In genomic region chr6:169288591-169288990, GRCh38 we compare ENCODE assay signal across 18 cellular contexts. TPM values are rescaled to one million over a fixed set of nuclear protein-coding genes. Genes with fewer than 3 reads are reported as not detected.
DNase-seq lines count a peak whose midpoint lies in the region; ATAC-seq, FAIRE-seq and TF ChIP-seq lines count a peak whose summit lies in the region.
"Had no signal": no experiment of that assay in that cellular context is flagged by ENCODE, and none has a peak within 500 bp of the region (broad histone marks: within the 10 kb centered on the region; RNA-seq: fewer than 3 reads in every experiment).

No MANE protein-coding gene starts in this region.

- TF ChIP-seq CTCF in IMR-90 (conservative IDR thresholded peaks at IDR 0.05; ENCODE audit: low read depth, low read length) (no peak), mammary epithelial cell (conservative IDR thresholded peaks at IDR 0.05 in 1 of 2, IDR thresholded peaks at IDR 0.05 in 1 of 2; ENCODE audit: extremely low read depth in 1 of 2, insufficient read depth in 1 of 2, low read depth in 1 of 2, low read length in 2 of 2) (no peak), right atrium auricular region (IDR thresholded peaks at IDR 0.05) (no peak), upper lobe of right lung (IDR thresholded peaks at IDR 0.05) (no peak), GM10248 (IDR thresholded peaks at IDR 0.05; ENCODE audit: control extremely low read depth, extremely low read depth, low read depth, missing control alignments) (no peak)

- BruUV-seq in IMR-90 (replicated peaks; lab: Mats Ljungman, UMichigan) = no TSS peak
- no TSS peak for BruUV-seq in mammary epithelial cell (replicated peaks; lab: Mats Ljungman, UMichigan)

- H4K20me1 ChIP-seq in IMR-90 (ENCODE audit: insufficient read depth, low read length) (no peaks in the 10 kb centered on the region), mammary epithelial cell (ENCODE audit: insufficient read depth, low read length) (no peaks in the 10 kb centered on the region)

- no peak overlapping the region for H2AK5ac ChIP-seq in IMR-90 (ENCODE audit: low read depth, low read length)

- DNase-seq in IMR-90 = peak; percentile 35
- DNase-seq in mammary epithelial cell = peak; percentile 49
- DNase-seq in right atrium auricular region (ENCODE audit: low spot score) = peak; percentile 78
- no peak for DNase-seq in upper lobe of right lung
- DNase-seq in GM10248 (ENCODE audit: extremely low spot score) = no peak
- DNase-seq in GM12892 (ENCODE audit: insufficient read length) = no peak
- DNase-seq: activated CD4-positive, alpha-beta T cell treated with anti-CD3 and anti-CD28 coated beads, Interleukin-2, amount 50 U/mL, for 1 hour; body of pancreas; Caco-2; endodermal cell; MM.1S; mucosa of descending colon; NCI-H2171 treated with DMSO at 0.1 percent for 48 hours; OCI-M1 had no signal

- no peak for TF ChIP-seq POLR2A in IMR-90 (IDR thresholded peaks at IDR 0.05; ENCODE audit: low read depth, low read length)
- no peak for TF ChIP-seq POLR2A in GM12892 (IDR thresholded peaks at IDR 0.05; ENCODE audit: low read depth, low read length)

- H3K9me1 ChIP-seq in IMR-90 (ENCODE audit: insufficient read depth, low read length) = peaks cover 4% of the 10 kb centered on the region

- no peak for TF ChIP-seq RAD21 in IMR-90 (IDR thresholded peaks at IDR 0.05; ENCODE audit: low read length)

- H2BK120ac ChIP-seq in IMR-90 (ENCODE audit: low read depth, low read length) = peak overlapping the region; percentile 12; the same call in 1 of the 2 replicates

- H3K4me2 ChIP-seq in IMR-90 (ENCODE audit: low read depth, low read length) (no peak overlapping the region), mammary epithelial cell (ENCODE audit: insufficient read depth, low read depth, low read length) (no peak overlapping the region)

- no peaks in the 10 kb centered on the region for H3K79me1 ChIP-seq in IMR-90 (ENCODE audit: low read depth in 1 of 2, low read length in 2 of 2)

- no peak overlapping the region; the same call in 1 of the 2 replicates for H4K91ac ChIP-seq in IMR-90 (ENCODE audit: insufficient read depth, low read depth, low read length)

- H4K5ac ChIP-seq in IMR-90 (ENCODE audit: low read depth, low read length) = no peak overlapping the region

- H3K4ac ChIP-seq in IMR-90 (ENCODE audit: low read depth, low read length) = peak overlapping the region; percentile 31; the same call in 1 of the 2 replicates

- no peak for FAIRE-seq in GM12892 (lab: Jason Lieb, UNC)

- H3K14ac ChIP-seq in IMR-90 (replicated peaks; ENCODE audit: low read depth, low read length) = no peak overlapping the region

- H3K23ac ChIP-seq in IMR-90 (ENCODE audit: low read depth, low read length) = no peak overlapping the region

- H2AK9ac ChIP-seq in IMR-90 (replicated peaks; ENCODE audit: low read depth, low read length, poor library complexity) = no peak overlapping the region

- dilution Hi-C loops in IMR-90 (cut with HindIII; ENCODE audit: low sequenced_read_pairs, unreplicated experiment) = no loop called here
- dilution Hi-C loops in mammary epithelial cell (cut with HindIII; ENCODE audit: low sequenced_read_pairs) = no loop called here

- in situ Hi-C loops in IMR-90 (cut with MboI; ENCODE audit: low sequenced_read_pairs) = no loop called here
- in situ Hi-C loops in mammary epithelial cell (cut with MboI; ENCODE audit: low sequenced_read_pairs in 2 of 2) = no loop called here

- intact Hi-C loops in IMR-90 (cut with micrococcal nuclease) = no loop called here
- intact Hi-C loops in mammary epithelial cell (cut with micrococcal nuclease) = loop anchor here (2.0 kb wide), 1 partner anchor 20 kb away; no protein-coding TSS in a partner anchor
- intact Hi-C loops in upper lobe of right lung (cut with DNase I) = no loop called here

- H3K27ac ChIP-seq in IMR-90 (ENCODE audit: insufficient read depth, low read length) = no peak overlapping the region
- H3K27ac ChIP-seq in mammary epithelial cell (ENCODE audit: insufficient read depth, low read depth, low read length) = no peak overlapping the region
- peak overlapping the region; percentile 49 to 57 for H3K27ac ChIP-seq in right atrium auricular region
- no peak overlapping the region for H3K27ac ChIP-seq in upper lobe of right lung
- H3K27ac ChIP-seq: HL-60 had no signal

- POLR2A ChIA-PET in IMR-90 (lab: Charles Lee; ENCODE audit: unreplicated experiment) = no interaction called here
- POLR2A ChIA-PET in GM10248 (lab: Yijun Ruan, JAX) = no interaction called here

- H2BK15ac ChIP-seq in IMR-90 (ENCODE audit: low read depth, low read length) = no peak overlapping the region

- H3K9me3 ChIP-seq in IMR-90 (ENCODE audit: control insufficient read depth, insufficient read depth, low read length) (no peaks in the 10 kb centered on the region), mammary epithelial cell (replicated peaks; ENCODE audit: insufficient read depth, low read length) (no peaks in the 10 kb centered on the region), right atrium auricular region (no peaks in the 10 kb centered on the region), upper lobe of right lung (no peaks in the 10 kb centered on the region)
- H3K9me3 ChIP-seq: body of pancreas, Caco-2, mucosa of descending colon had no signal

- no peak overlapping the region for H3K18ac ChIP-seq in IMR-90 (ENCODE audit: low read depth, low read length)

- H3K4me3 ChIP-seq in IMR-90 (ENCODE audit: insufficient read depth, low read depth, low read length) = no peak overlapping the region
- no peak overlapping the region for H3K4me3 ChIP-seq in mammary epithelial cell (replicated peaks in 1 of 3; ENCODE audit: insufficient read depth in 1 of 3, low read depth in 2 of 3, low read length in 3 of 3)
- H3K4me3 ChIP-seq in right atrium auricular region = no peak overlapping the region
- no peak overlapping the region for H3K4me3 ChIP-seq in upper lobe of right lung
- H3K4me3 ChIP-seq: body of pancreas, mucosa of descending colon had no signal

- H3K9ac ChIP-seq in IMR-90 (ENCODE audit: low read depth, low read length) = no peak overlapping the region
- H3K9ac ChIP-seq in mammary epithelial cell (ENCODE audit: insufficient read depth, low read length) = no peak overlapping the region

- H3K36me3 ChIP-seq in IMR-90 (ENCODE audit: control insufficient read depth, insufficient read depth, low read length) = no peaks in the 10 kb centered on the region
- no peaks in the 10 kb centered on the region for H3K36me3 ChIP-seq in mammary epithelial cell (ENCODE audit: insufficient read depth, low read length)
- no peaks in the 10 kb centered on the region for H3K36me3 ChIP-seq in right atrium auricular region
- H3K36me3 ChIP-seq in upper lobe of right lung = no peaks in the 10 kb centered on the region

- ATAC-seq in IMR-90 (ENCODE audit: low read depth) (no peak), upper lobe of right lung (peak; percentile 29), GM18868 (IDR thresholded peaks at IDR 0.05; ENCODE audit: unreplicated experiment) (no peak)
- ATAC-seq: activated T-helper 17 cell treated with anti-CD3 and anti-CD28 coated beads, Interleukin-2, amount 50 U/mL, for 72 hours; mucosa of descending colon had no signal

- no peak overlapping the region for H2BK20ac ChIP-seq in IMR-90 (ENCODE audit: low read depth, low read length)

- H2BK5ac ChIP-seq in IMR-90 (ENCODE audit: low read depth, low read length, poor library complexity, severe bottlenecking) = no peak overlapping the region

- no peaks in the 10 kb centered on the region for H3K79me2 ChIP-seq in mammary epithelial cell (ENCODE audit: insufficient read depth, low read length)

- peaks cover 10% of the 10 kb centered on the region for H3K4me1 ChIP-seq in IMR-90 (ENCODE audit: control insufficient read depth, insufficient read depth, low read length)
- H3K4me1 ChIP-seq in mammary epithelial cell (ENCODE audit: insufficient read depth, low read length) = peaks cover 55% of the 10 kb centered on the region
- no peaks in the 10 kb centered on the region for H3K4me1 ChIP-seq in right atrium auricular region
- H3K4me1 ChIP-seq in upper lobe of right lung = no peaks in the 10 kb centered on the region
- H3K4me1 ChIP-seq: body of pancreas had no signal

- CTCF ChIA-PET in IMR-90 (lab: Yijun Ruan, JAX) (no interaction called here), mammary epithelial cell (lab: Charles Lee; ENCODE audit: low non-redundant PET) (no interaction called here), GM10248 (lab: Yijun Ruan, JAX) (no interaction called here)

- no peak overlapping the region for H3K56ac ChIP-seq in IMR-90 (ENCODE audit: extremely low read depth, insufficient read depth, low read length)

- H3K27me3 ChIP-seq in IMR-90 (ENCODE audit: control insufficient read depth, insufficient read depth, low read length) = no peaks in the 10 kb centered on the region
- no peaks in the 10 kb centered on the region for H3K27me3 ChIP-seq in mammary epithelial cell (ENCODE audit: insufficient read depth, low read length)
- no peaks in the 10 kb centered on the region for H3K27me3 ChIP-seq in right atrium auricular region
- no peaks in the 10 kb centered on the region for H3K27me3 ChIP-seq in upper lobe of right lung
- H3K27me3 ChIP-seq: body of pancreas had no signal

- no CpG with 5 or more reads among the region's 10 CpGs for WGBS in IMR-90 (ENCODE audit: extremely low coverage in 2 of 2, insufficient read length in 1 of 2), 2 experiments
- 79% methylated on average over 9 of the region's 10 CpGs for WGBS in mammary epithelial cell (ENCODE audit: low coverage, missing lambda C conversion rate)

- no peak overlapping the region for H4K8ac ChIP-seq in IMR-90 (ENCODE audit: low read depth in 2 of 2, low read length in 2 of 2)

- H2AFZ ChIP-seq in IMR-90 (replicated peaks; ENCODE audit: low read length, poor library complexity) (peak overlapping the region; percentile 45), mammary epithelial cell (ENCODE audit: low read depth, low read length) (peak overlapping the region; percentile 30)

TF ChIP-seq in IMR-90, 13 proteins besides CTCF, POLR2A, EP300 and RAD21 (continues in another document):
- TF ChIP-seq FOS (IDR thresholded peaks at IDR 0.05; ENCODE audit: low read depth, low read length) (no peak), CEBPB (IDR thresholded peaks at IDR 0.05; ENCODE audit: low read depth, low read length) (no peak), MAFK (IDR thresholded peaks at IDR 0.05; ENCODE audit: low read depth, low read length) (no peak), SMC3 (IDR thresholded peaks at IDR 0.05; ENCODE audit: low read depth, low read length) (no peak), BHLHE40 (IDR thresholded peaks at IDR 0.05; ENCODE audit: low read depth, low read length) (no peak)

RNA-seq across cellular contexts. Expression of gene THBS2, which starts 34.9 kb away (rescaled TPM):
- 101 and 113 TPM in 2 replicates for total RNA-seq in IMR-90 (2012; rRNA removed)
- polyA plus RNA-seq in IMR-90 (2012; rRNA removed) = 97.3 and 106 TPM in 2 replicates
- 99.4 and 135 TPM in 2 replicates for polyA plus RNA-seq in IMR-90 (2012; cell fraction: cytosol; rRNA removed)
- polyA plus RNA-seq in IMR-90 (2012; cell fraction: nucleus; rRNA removed; ENCODE audit: low replicate concordance) = 137 and 172 TPM in 2 replicates
- total RNA-seq in mammary epithelial cell = 1 to 10 TPM in 1 of 2 donors, under 1 TPM in 1; 0.64 to 4.3 TPM
- 0.46 TPM for polyA plus RNA-seq in mammary epithelial cell
- polyA minus RNA-seq in mammary epithelial cell = 1.8 TPM
- total RNA-seq in right atrium auricular region = 10 to 100 TPM; 16.2 to 24.5 TPM
- 23.7 TPM for total RNA-seq in upper lobe of right lung
- polyA plus RNA-seq in GM12892 (2012; ENCODE audit: missing spikeins) = not detected
- total RNA-seq: activated T-helper 17 cell treated with anti-CD3 and anti-CD28 coated beads, Interleukin-2, amount 50 U/mL, for 72 hours; T-helper 1 cell treated with Interleukin-12 subunit alpha and Interleukin-12 subunit beta and Interleukin-4 antibody, amounts not matched to agents 30 ng/mL and 1 ng/mL, for 36 hours had no signal

Comparison
In these comparisons a context has a peak if more than half of its experiments do, and no peak if none do; other contexts are left out.
1. DNase-seq: peak in IMR-90 (single experiment), mammary epithelial cell (single experiment) and right atrium auricular region (single experiment); none in upper lobe of right lung (single experiment), GM10248 (single experiment) and GM12892 (single experiment).
2. H3K27ac ChIP-seq: peak in right atrium auricular region (2 of 2); none in IMR-90 (single experiment), mammary epithelial cell (single experiment) and upper lobe of right lung (single experiment).